Comparison of ENCODE assay signal across 8 cellular contexts in genomic region chr15:91857772-91858171, GRCh38. TPM values are rescaled to one million over a fixed set of nuclear protein-coding genes. Genes with fewer than 3 reads are reported as not detected.
A peak's percentile ranks its signal among the peaks of the same experiment; 100 is the strongest.
DNase-seq lines count a peak whose midpoint lies in the region; ATAC-seq and TF ChIP-seq lines count a peak whose summit lies in the region.

No MANE protein-coding gene starts in this region.

- peak overlapping the region; percentile 48 for H3K4me3 Mint-ChIP-seq in activated CD4-positive, alpha-beta memory T cell treated with anti-CD3 and anti-CD28 coated beads, Interleukin-2, amount 10 ng/mL, durations not matched to agents 7 days and 5 days
- H3K4me3 Mint-ChIP-seq in endothelial cell (ENCODE audit: unreplicated experiment), result no peak overlapping the region

- no peaks in the 10 kb centered on the region for H3K9me3 Mint-ChIP-seq in activated CD4-positive, alpha-beta memory T cell treated with anti-CD3 and anti-CD28 coated beads, Interleukin-2, amount 10 ng/mL, durations not matched to agents 7 days and 5 days
- H3K9me3 Mint-ChIP-seq in endothelial cell (ENCODE audit: unreplicated experiment), result no peaks in the 10 kb centered on the region

- CTCF ChIA-PET in activated CD4-positive, alpha-beta memory T cell treated with anti-CD3 and anti-CD28 coated beads, Interleukin-2, amount 10 ng/mL, durations not matched to agents 7 days and 5 days (lab: Charles Lee), result interaction anchor here (1.4 kb wide), 1 partner anchor 151 kb away, joined by 4 read pairs; no protein-coding TSS in a partner anchor

- DNase-seq in CD1c-positive myeloid dendritic cell (ENCODE audit: extremely low spot score) (peak; percentile 87), erythroblast (lab: John Stamatoyannopoulos, UW) (no peak), NCI-H510A (lab: John Stamatoyannopoulos, UW) (no peak), T-helper 9 cell (no peak), endothelial cell (ENCODE audit: low spot score) (no peak)
- peak; percentile 53 for DNase-seq in activated CD4-positive, alpha-beta memory T cell treated with anti-CD3 and anti-CD28 coated beads, Interleukin-2, amount 10 ng/mL, durations not matched to agents 7 days and 5 days

- H3K4me1 Mint-ChIP-seq in activated CD4-positive, alpha-beta memory T cell treated with anti-CD3 and anti-CD28 coated beads, Interleukin-2, amount 10 ng/mL, durations not matched to agents 7 days and 5 days, result peaks cover 79% of the 10 kb centered on the region
- H3K4me1 Mint-ChIP-seq in endothelial cell (ENCODE audit: unreplicated experiment), result peaks cover 16% of the 10 kb centered on the region

- POLR2A ChIA-PET in activated CD4-positive, alpha-beta memory T cell treated with anti-CD3 and anti-CD28 coated beads, Interleukin-2, amount 10 ng/mL, durations not matched to agents 7 days and 5 days (lab: Charles Lee), result interaction anchor here (0.9 kb wide), 1 partner anchor 9 kb away, joined by 3 read pairs; no protein-coding TSS in a partner anchor

- TF ChIP-seq CTCF in endothelial cell (IDR thresholded peaks at IDR 0.05; ENCODE audit: unreplicated experiment), result no peak

- H3K27ac Mint-ChIP-seq in activated CD4-positive, alpha-beta memory T cell treated with anti-CD3 and anti-CD28 coated beads, Interleukin-2, amount 10 ng/mL, durations not matched to agents 7 days and 5 days, result peak overlapping the region; percentile 94
- H3K27ac Mint-ChIP-seq in endothelial cell (ENCODE audit: unreplicated experiment), result no peak overlapping the region

- no peaks in the 10 kb centered on the region for H3K27me3 Mint-ChIP-seq in activated CD4-positive, alpha-beta memory T cell treated with anti-CD3 and anti-CD28 coated beads, Interleukin-2, amount 10 ng/mL, durations not matched to agents 7 days and 5 days
- H3K27me3 Mint-ChIP-seq in endothelial cell (ENCODE audit: unreplicated experiment), result peaks cover 7% of the 10 kb centered on the region

- H3K36me3 Mint-ChIP-seq in activated CD4-positive, alpha-beta memory T cell treated with anti-CD3 and anti-CD28 coated beads, Interleukin-2, amount 10 ng/mL, durations not matched to agents 7 days and 5 days (ENCODE audit: low read depth), result peaks cover 30% of the 10 kb centered on the region
- H3K36me3 Mint-ChIP-seq in endothelial cell (ENCODE audit: low read depth, unreplicated experiment), result no peaks in the 10 kb centered on the region

- ATAC-seq in GM19043 (IDR thresholded peaks at IDR 0.05; ENCODE audit: low read depth, unreplicated experiment), result peak; percentile 49
- peak; percentile 57 for ATAC-seq in HG03159 (IDR thresholded peaks at IDR 0.05; ENCODE audit: unreplicated experiment)

- no peak for TF ChIP-seq POLR2A in erythroblast (IDR thresholded peaks at IDR 0.05; ENCODE audit: low read length)

RNA-seq across cellular contexts. Expression of gene SLCO3A1, which starts 4.3 kb away (rescaled TPM):
- total RNA-seq in activated CD4-positive, alpha-beta memory T cell treated with anti-CD3 and anti-CD28 coated beads, Interleukin-2, amount 10 ng/mL, durations not matched to agents 7 days and 5 days, result 10 to 100 TPM; 48.8 to 52.6 TPM
- 30.9 TPM for total RNA-seq in endothelial cell (ENCODE audit: unreplicated experiment)

Comparison
In these comparisons a context has a peak if more than half of its experiments do, and no peak if none do; other contexts are left out.
1. DNase-seq: peak in CD1c-positive myeloid dendritic cell (single experiment) and activated CD4-positive, alpha-beta memory T cell treated with anti-CD3 and anti-CD28 coated beads, Interleukin-2, amount 10 ng/mL, durations not matched to agents 7 days and 5 days (single experiment); none in erythroblast (0 of 2), NCI-H510A (single experiment), T-helper 9 cell (single experiment) and endothelial cell (single experiment).